20 cellular contexts compared by ENCODE assay signal in genomic region chr15:101067660-101068522, GRCh38.
DNase-seq lines count a peak whose midpoint lies in the region; ATAC-seq and TF ChIP-seq lines count a peak whose summit lies in the region.
"Had no signal": no experiment of that assay in that cellular context is flagged by ENCODE, and none has a peak within 500 bp of the region (broad histone marks: within the 10 kb centered on the region; RNA-seq: fewer than 3 reads in every experiment).

No MANE protein-coding gene starts in this region.

- H3K79me2 ChIP-seq in H9 (ENCODE audit: insufficient read depth, low read length): no peaks in the 10 kb centered on the region
- no peaks in the 10 kb centered on the region for H3K79me2 ChIP-seq in smooth muscle cell (ENCODE audit: low read depth)

- DNase-seq in H9 (no peak), smooth muscle cell (lab: John Stamatoyannopoulos, UW; ENCODE audit: unreplicated experiment) (no peak), prostate gland (ENCODE audit: low spot score) (no peak), NCI-H774 (lab: John Stamatoyannopoulos, UW) (no peak)
- DNase-seq in activated T-helper 2 cell treated with anti-CD3 and anti-CD28 coated beads, Interferon-gamma antibody, Interleukin-2, Interleukin-4, amounts not matched to agents 10 μg/mL and 5 μg/mL and 100 μg/mL, durations not matched to agents 14 hours and 24 hours and 36 hours (ENCODE audit: low spot score): no peak
- no peak for DNase-seq in activated T-cell treated with anti-CD3 and anti-CD28 coated beads, Interleukin-2, amount 50 U/mL, for 4 hours
- DNase-seq: activated naive CD4-positive, alpha-beta T cell treated with anti-CD3 and anti-CD28 coated beads for 36 hours; CD4-positive, CD25-positive, alpha-beta regulatory T cell; DMS53; gastrocnemius medialis; MM.1S; NCI-H187 treated with DMSO at 0.1 percent for 48 hours; NCI-H446; SHP77; stimulated activated CD4-positive, alpha-beta T cell treated with anti-CD3 and anti-CD28 coated beads, Interleukin-12 subunit alpha, Interleukin-12 subunit beta, amount 100 ng/mL, for 4 hours; T-cell; tibial artery had no signal

- peak overlapping the region; percentile 75 for H4K91ac ChIP-seq in H9 (ENCODE audit: insufficient read length, low read depth, low read length)

- WGBS in H9 (ENCODE audit: extremely low coverage, insufficient read length, low lambda C conversion rate): no CpG with 5 or more reads among the region's 14 CpGs
- WGBS in smooth muscle cell (ENCODE audit: low lambda C conversion rate): 62% methylated on average over 14 of the region's 14 CpGs
- 91% methylated on average over 14 of the region's 14 CpGs for WGBS in prostate gland

- H4K5ac ChIP-seq in H9 (ENCODE audit: insufficient read length, low read depth, low read length): no peak overlapping the region

- H2BK20ac ChIP-seq in H9 (ENCODE audit: low read depth, low read length, poor library complexity, severe bottlenecking): peak overlapping the region; percentile 65

- H3K9ac ChIP-seq in H9 (ENCODE audit: extremely low read depth, insufficient read length, low read length): no peak overlapping the region
- peak overlapping the region; percentile 92 for H3K9ac ChIP-seq in iPS-20b (ENCODE audit: low read depth, low read length)
- no peak overlapping the region for H3K9ac ChIP-seq in smooth muscle cell (ENCODE audit: low read depth)

- H3K23ac ChIP-seq in H9 (ENCODE audit: insufficient read length, low read depth, low read length): no peak overlapping the region

- peak overlapping the region; percentile 80 for H3K4ac ChIP-seq in H9 (ENCODE audit: low read depth, low read length)

- H3K4me3 Mint-ChIP-seq in H9: peak overlapping the region; percentile 23 to 66; a peak in 4 of 5 replicates
- no peak overlapping the region for H3K4me3 Mint-ChIP-seq in activated T-helper 2 cell treated with anti-CD3 and anti-CD28 coated beads, Interferon-gamma antibody, Interleukin-2, Interleukin-4, amounts not matched to agents 10 μg/mL and 5 μg/mL and 100 μg/mL, durations not matched to agents 14 hours and 24 hours and 36 hours (ENCODE audit: low read depth)
- no peak overlapping the region for H3K4me3 Mint-ChIP-seq in activated T-cell treated with anti-CD3 and anti-CD28 coated beads, Interleukin-2, amount 50 U/mL, for 4 hours
- H3K4me3 Mint-ChIP-seq: activated naive CD4-positive, alpha-beta T cell treated with anti-CD3 and anti-CD28 coated beads for 36 hours; CD4-positive, CD25-positive, alpha-beta regulatory T cell; memory B cell; T-cell had no signal

- peaks cover 14% of the 10 kb centered on the region for H3F3A ChIP-seq in smooth muscle cell (ENCODE audit: low read depth)

- H3K4me1 ChIP-seq in H9 (ENCODE audit: insufficient read depth, low read length) (peaks cover 20% of the 10 kb centered on the region), iPS-20b (ENCODE audit: insufficient read depth, low read length) (peaks cover 46% of the 10 kb centered on the region), smooth muscle cell (ENCODE audit: low read depth) (peaks cover 44% of the 10 kb centered on the region), prostate gland (replicated peaks) (peaks cover 4% of the 10 kb centered on the region)
- H3K4me1 ChIP-seq: gastrocnemius medialis had no signal

- H3K9me3 ChIP-seq in H9 (ENCODE audit: control insufficient read depth, low read depth, low read length) (no peaks in the 10 kb centered on the region), iPS-20b (ENCODE audit: insufficient read depth, low read depth, low read length) (no peaks in the 10 kb centered on the region), smooth muscle cell (replicated peaks; ENCODE audit: low read depth) (no peaks in the 10 kb centered on the region), prostate gland (no peaks in the 10 kb centered on the region)
- H3K9me3 ChIP-seq: gastrocnemius medialis, tibial artery had no signal

- H3K27ac Mint-ChIP-seq in H9: peak overlapping the region; percentile 81 to 98 (median 94)
- H3K27ac Mint-ChIP-seq in activated T-helper 2 cell treated with anti-CD3 and anti-CD28 coated beads, Interferon-gamma antibody, Interleukin-2, Interleukin-4, amounts not matched to agents 10 μg/mL and 5 μg/mL and 100 μg/mL, durations not matched to agents 14 hours and 24 hours and 36 hours: peak overlapping the region; percentile 2
- H3K27ac Mint-ChIP-seq: activated naive CD4-positive, alpha-beta T cell treated with anti-CD3 and anti-CD28 coated beads for 36 hours; CD4-positive, CD25-positive, alpha-beta regulatory T cell; memory B cell; T-cell had no signal

- H2AFZ ChIP-seq in H9 (ENCODE audit: low read length) (no peak overlapping the region), smooth muscle cell (ENCODE audit: low read depth) (no peak overlapping the region)

- H3K18ac ChIP-seq in H9 (ENCODE audit: insufficient read length, low read depth, low read length): peak overlapping the region; percentile 91

- peaks cover 2% of the 10 kb centered on the region for H3K27me3 Mint-ChIP-seq in H9 (ENCODE audit: low read depth)
- no peaks in the 10 kb centered on the region for H3K27me3 Mint-ChIP-seq in activated T-helper 2 cell treated with anti-CD3 and anti-CD28 coated beads, Interferon-gamma antibody, Interleukin-2, Interleukin-4, amounts not matched to agents 10 μg/mL and 5 μg/mL and 100 μg/mL, durations not matched to agents 14 hours and 24 hours and 36 hours (ENCODE audit: low read depth)
- no peaks in the 10 kb centered on the region for H3K27me3 Mint-ChIP-seq in activated T-cell treated with anti-CD3 and anti-CD28 coated beads, Interleukin-2, amount 50 U/mL, for 4 hours (ENCODE audit: low read depth)
- H3K27me3 Mint-ChIP-seq: memory B cell, T-cell had no signal

- H3K23me2 ChIP-seq in H9 (ENCODE audit: insufficient read length, low read depth, low read length, poor library complexity, severe bottlenecking): peaks cover 4% of the 10 kb centered on the region

- peaks cover 74 to 76% of the 10 kb centered on the region in 2 experiments for H3K4me1 Mint-ChIP-seq in H9
- peaks cover 11% of the 10 kb centered on the region for H3K4me1 Mint-ChIP-seq in activated T-helper 2 cell treated with anti-CD3 and anti-CD28 coated beads, Interferon-gamma antibody, Interleukin-2, Interleukin-4, amounts not matched to agents 10 μg/mL and 5 μg/mL and 100 μg/mL, durations not matched to agents 14 hours and 24 hours and 36 hours (ENCODE audit: low read depth)
- peaks cover 7% of the 10 kb centered on the region for H3K4me1 Mint-ChIP-seq in activated T-cell treated with anti-CD3 and anti-CD28 coated beads, Interleukin-2, amount 50 U/mL, for 4 hours (ENCODE audit: low read depth)

- H2BK120ac ChIP-seq in H9 (ENCODE audit: low read depth, low read length, poor library complexity, severe bottlenecking): peak overlapping the region; percentile 75

- TF ChIP-seq POLR2A in prostate gland (IDR thresholded peaks at IDR 0.05): no peak

- H3K36me3 ChIP-seq in iPS-20b (ENCODE audit: insufficient read depth, low read depth, low read length): no peaks in the 10 kb centered on the region
- H3K36me3 ChIP-seq in smooth muscle cell (ENCODE audit: low read depth): no peaks in the 10 kb centered on the region
- peaks cover 0 to under 1% of the 10 kb centered on the region in 2 donors for H3K36me3 ChIP-seq in prostate gland
- H3K36me3 ChIP-seq: gastrocnemius medialis had no signal

- no peaks in the 10 kb centered on the region for H3K27me3 ChIP-seq in H9 (ENCODE audit: insufficient read depth, low read length)
- no peaks in the 10 kb centered on the region for H3K27me3 ChIP-seq in iPS-20b (ENCODE audit: insufficient read depth, low read length)
- no peaks in the 10 kb centered on the region for H3K27me3 ChIP-seq in smooth muscle cell (ENCODE audit: low read depth)
- no peaks in the 10 kb centered on the region for H3K27me3 ChIP-seq in prostate gland (replicated peaks; ENCODE audit: insufficient read depth)
- H3K27me3 ChIP-seq: gastrocnemius medialis, tibial artery had no signal

- H3T11ph ChIP-seq in H9 (ENCODE audit: low read length): no peak overlapping the region

- H2BK5ac ChIP-seq in H9 (ENCODE audit: insufficient read length, low read length): peak overlapping the region; percentile 62

- H3K56ac ChIP-seq in H9 (ENCODE audit: insufficient read length, low read depth, low read length): no peak overlapping the region

- H3K27ac ChIP-seq in H9 (ENCODE audit: insufficient read length, low read depth, low read length) (peak overlapping the region; percentile 80), iPS-20b (ENCODE audit: low read length) (peak overlapping the region; percentile 99), smooth muscle cell (ENCODE audit: low read depth) (peak overlapping the region; percentile 94), prostate gland (no peak overlapping the region)
- H3K27ac ChIP-seq: gastrocnemius medialis, tibial artery had no signal

- H2AK5ac ChIP-seq in H9 (ENCODE audit: insufficient read length, low read length): peak overlapping the region; percentile 42

- no peak for ATAC-seq in GM18511 (IDR thresholded peaks at IDR 0.05; ENCODE audit: unreplicated experiment)
- no peak for ATAC-seq in activated T-cell treated with anti-CD3 and anti-CD28 coated beads, Interleukin-2, amount 50 U/mL, for 4 hours
- ATAC-seq: gastrocnemius medialis, T-cell had no signal

- H2BK12ac ChIP-seq in H9 (ENCODE audit: insufficient read length, low read depth, low read length): no peak overlapping the region

- peak overlapping the region; percentile 89 for H3K14ac ChIP-seq in H9 (ENCODE audit: insufficient read depth, low read length)

- peak overlapping the region; percentile 90; the same call in 1 of the 2 replicates for H2BK15ac ChIP-seq in H9 (ENCODE audit: low read depth, low read length)

- peak overlapping the region; percentile 55; the same call in 1 of the 2 replicates for H3K4me3 ChIP-seq in iPS-20b (ENCODE audit: low read length)
- no peak overlapping the region for H3K4me3 ChIP-seq in smooth muscle cell
- no peak overlapping the region for H3K4me3 ChIP-seq in prostate gland
- H3K4me3 ChIP-seq: gastrocnemius medialis, tibial artery had no signal

- TF ChIP-seq CTCF in H9 (conservative IDR thresholded peaks at IDR 0.05): no peak
- no peak for TF ChIP-seq CTCF in smooth muscle cell (IDR thresholded peaks at IDR 0.05; ENCODE audit: borderline replicate concordance, insufficient read depth, poor library complexity, severe bottlenecking)
- TF ChIP-seq CTCF in prostate gland (IDR thresholded peaks at IDR 0.05): no peak

- no peak overlapping the region for H4K8ac ChIP-seq in H9 (replicated peaks; ENCODE audit: insufficient read length, low read depth, low read length)

- H3K36me3 Mint-ChIP-seq in H9 (ENCODE audit: insufficient read depth in 1 of 3, low read depth in 3 of 3): peaks cover 2 to 11% (median 6%) of the 10 kb centered on the region in 3 experiments
- H3K36me3 Mint-ChIP-seq in activated T-helper 2 cell treated with anti-CD3 and anti-CD28 coated beads, Interferon-gamma antibody, Interleukin-2, Interleukin-4, amounts not matched to agents 10 μg/mL and 5 μg/mL and 100 μg/mL, durations not matched to agents 14 hours and 24 hours and 36 hours (ENCODE audit: low read depth): no peaks in the 10 kb centered on the region
- no peaks in the 10 kb centered on the region for H3K36me3 Mint-ChIP-seq in activated T-cell treated with anti-CD3 and anti-CD28 coated beads, Interleukin-2, amount 50 U/mL, for 4 hours (ENCODE audit: insufficient read depth)
- H3K36me3 Mint-ChIP-seq: CD4-positive, CD25-positive, alpha-beta regulatory T cell; T-cell had no signal

- no peaks in the 10 kb centered on the region for H3K79me1 ChIP-seq in H9 (ENCODE audit: insufficient read depth, low read depth, low read length, poor library complexity, severe bottlenecking)

- H3K4me2 ChIP-seq in H9 (ENCODE audit: insufficient read depth, insufficient read length, low read length) (no peak overlapping the region), smooth muscle cell (peak overlapping the region; percentile 76)

- no peaks in the 10 kb centered on the region for H4K20me1 ChIP-seq in H9 (ENCODE audit: control insufficient read depth, insufficient read depth, insufficient read length)
- no peaks in the 10 kb centered on the region for H4K20me1 ChIP-seq in smooth muscle cell (ENCODE audit: low read depth)

- intact Hi-C loops in activated T-helper 2 cell treated with anti-CD3 and anti-CD28 coated beads, Interferon-gamma antibody, Interleukin-2, Interleukin-4, amounts not matched to agents 10 μg/mL and 5 μg/mL and 100 μg/mL, durations not matched to agents 14 hours and 24 hours and 36 hours (cut with micrococcal nuclease): no loop called here
- intact Hi-C loops in prostate gland (cut with DNase I): no loop called here

- peaks cover 7 to 19% of the 10 kb centered on the region in 2 experiments for H3K9me3 Mint-ChIP-seq in H9
- no peaks in the 10 kb centered on the region for H3K9me3 Mint-ChIP-seq in activated T-helper 2 cell treated with anti-CD3 and anti-CD28 coated beads, Interferon-gamma antibody, Interleukin-2, Interleukin-4, amounts not matched to agents 10 μg/mL and 5 μg/mL and 100 μg/mL, durations not matched to agents 14 hours and 24 hours and 36 hours
- H3K9me3 Mint-ChIP-seq in activated T-cell treated with anti-CD3 and anti-CD28 coated beads, Interleukin-2, amount 50 U/mL, for 4 hours: no peaks in the 10 kb centered on the region
- H3K9me3 Mint-ChIP-seq: activated naive CD4-positive, alpha-beta T cell treated with anti-CD3 and anti-CD28 coated beads for 36 hours; CD4-positive, CD25-positive, alpha-beta regulatory T cell; memory B cell; T-cell had no signal

Comparison
In these comparisons a context has a peak if more than half of its experiments do, and no peak if none do; other contexts are left out.
1. H3K27ac ChIP-seq: peak in H9 (single experiment), iPS-20b (single experiment) and smooth muscle cell (single experiment); none in prostate gland (0 of 2).
2. H3K4me3 Mint-ChIP-seq: peak in H9 (2 of 2); none in activated T-helper 2 cell treated with anti-CD3 and anti-CD28 coated beads, Interferon-gamma antibody, Interleukin-2, Interleukin-4, amounts not matched to agents 10 μg/mL and 5 μg/mL and 100 μg/mL, durations not matched to agents 14 hours and 24 hours and 36 hours (single experiment) and activated T-cell treated with anti-CD3 and anti-CD28 coated beads, Interleukin-2, amount 50 U/mL, for 4 hours (single experiment).